In the genomic region with DNA sequence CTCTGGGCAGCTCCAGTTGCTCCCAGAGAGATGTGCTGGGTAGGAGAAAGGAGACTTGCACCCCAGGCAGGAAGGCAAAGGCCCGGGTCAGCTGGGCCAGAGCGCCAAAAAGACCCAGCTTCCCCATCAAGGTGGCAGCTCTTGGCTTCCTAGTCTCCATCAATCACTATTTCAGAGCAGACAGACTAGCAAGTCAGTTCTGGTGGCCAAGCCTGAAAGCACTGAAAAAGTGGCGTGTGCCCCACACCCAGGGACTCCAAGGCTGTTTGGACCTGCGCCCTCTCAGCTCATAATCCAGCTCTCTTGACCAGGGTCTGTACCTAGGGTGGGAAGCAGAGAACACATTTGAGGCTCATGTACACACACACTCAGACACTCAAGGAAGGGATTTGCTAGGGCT, we compare ENCODE assay signal across 1 cellular context.
TF ChIP-seq lines count a peak whose summit lies in the region.

No MANE protein-coding gene starts in this region.

TF ChIP-seq in GM23338, 12 proteins besides CTCF, POLR2A, EP300 and RAD21 (continued from another document):
- TF ChIP-seq, protein P1, sequence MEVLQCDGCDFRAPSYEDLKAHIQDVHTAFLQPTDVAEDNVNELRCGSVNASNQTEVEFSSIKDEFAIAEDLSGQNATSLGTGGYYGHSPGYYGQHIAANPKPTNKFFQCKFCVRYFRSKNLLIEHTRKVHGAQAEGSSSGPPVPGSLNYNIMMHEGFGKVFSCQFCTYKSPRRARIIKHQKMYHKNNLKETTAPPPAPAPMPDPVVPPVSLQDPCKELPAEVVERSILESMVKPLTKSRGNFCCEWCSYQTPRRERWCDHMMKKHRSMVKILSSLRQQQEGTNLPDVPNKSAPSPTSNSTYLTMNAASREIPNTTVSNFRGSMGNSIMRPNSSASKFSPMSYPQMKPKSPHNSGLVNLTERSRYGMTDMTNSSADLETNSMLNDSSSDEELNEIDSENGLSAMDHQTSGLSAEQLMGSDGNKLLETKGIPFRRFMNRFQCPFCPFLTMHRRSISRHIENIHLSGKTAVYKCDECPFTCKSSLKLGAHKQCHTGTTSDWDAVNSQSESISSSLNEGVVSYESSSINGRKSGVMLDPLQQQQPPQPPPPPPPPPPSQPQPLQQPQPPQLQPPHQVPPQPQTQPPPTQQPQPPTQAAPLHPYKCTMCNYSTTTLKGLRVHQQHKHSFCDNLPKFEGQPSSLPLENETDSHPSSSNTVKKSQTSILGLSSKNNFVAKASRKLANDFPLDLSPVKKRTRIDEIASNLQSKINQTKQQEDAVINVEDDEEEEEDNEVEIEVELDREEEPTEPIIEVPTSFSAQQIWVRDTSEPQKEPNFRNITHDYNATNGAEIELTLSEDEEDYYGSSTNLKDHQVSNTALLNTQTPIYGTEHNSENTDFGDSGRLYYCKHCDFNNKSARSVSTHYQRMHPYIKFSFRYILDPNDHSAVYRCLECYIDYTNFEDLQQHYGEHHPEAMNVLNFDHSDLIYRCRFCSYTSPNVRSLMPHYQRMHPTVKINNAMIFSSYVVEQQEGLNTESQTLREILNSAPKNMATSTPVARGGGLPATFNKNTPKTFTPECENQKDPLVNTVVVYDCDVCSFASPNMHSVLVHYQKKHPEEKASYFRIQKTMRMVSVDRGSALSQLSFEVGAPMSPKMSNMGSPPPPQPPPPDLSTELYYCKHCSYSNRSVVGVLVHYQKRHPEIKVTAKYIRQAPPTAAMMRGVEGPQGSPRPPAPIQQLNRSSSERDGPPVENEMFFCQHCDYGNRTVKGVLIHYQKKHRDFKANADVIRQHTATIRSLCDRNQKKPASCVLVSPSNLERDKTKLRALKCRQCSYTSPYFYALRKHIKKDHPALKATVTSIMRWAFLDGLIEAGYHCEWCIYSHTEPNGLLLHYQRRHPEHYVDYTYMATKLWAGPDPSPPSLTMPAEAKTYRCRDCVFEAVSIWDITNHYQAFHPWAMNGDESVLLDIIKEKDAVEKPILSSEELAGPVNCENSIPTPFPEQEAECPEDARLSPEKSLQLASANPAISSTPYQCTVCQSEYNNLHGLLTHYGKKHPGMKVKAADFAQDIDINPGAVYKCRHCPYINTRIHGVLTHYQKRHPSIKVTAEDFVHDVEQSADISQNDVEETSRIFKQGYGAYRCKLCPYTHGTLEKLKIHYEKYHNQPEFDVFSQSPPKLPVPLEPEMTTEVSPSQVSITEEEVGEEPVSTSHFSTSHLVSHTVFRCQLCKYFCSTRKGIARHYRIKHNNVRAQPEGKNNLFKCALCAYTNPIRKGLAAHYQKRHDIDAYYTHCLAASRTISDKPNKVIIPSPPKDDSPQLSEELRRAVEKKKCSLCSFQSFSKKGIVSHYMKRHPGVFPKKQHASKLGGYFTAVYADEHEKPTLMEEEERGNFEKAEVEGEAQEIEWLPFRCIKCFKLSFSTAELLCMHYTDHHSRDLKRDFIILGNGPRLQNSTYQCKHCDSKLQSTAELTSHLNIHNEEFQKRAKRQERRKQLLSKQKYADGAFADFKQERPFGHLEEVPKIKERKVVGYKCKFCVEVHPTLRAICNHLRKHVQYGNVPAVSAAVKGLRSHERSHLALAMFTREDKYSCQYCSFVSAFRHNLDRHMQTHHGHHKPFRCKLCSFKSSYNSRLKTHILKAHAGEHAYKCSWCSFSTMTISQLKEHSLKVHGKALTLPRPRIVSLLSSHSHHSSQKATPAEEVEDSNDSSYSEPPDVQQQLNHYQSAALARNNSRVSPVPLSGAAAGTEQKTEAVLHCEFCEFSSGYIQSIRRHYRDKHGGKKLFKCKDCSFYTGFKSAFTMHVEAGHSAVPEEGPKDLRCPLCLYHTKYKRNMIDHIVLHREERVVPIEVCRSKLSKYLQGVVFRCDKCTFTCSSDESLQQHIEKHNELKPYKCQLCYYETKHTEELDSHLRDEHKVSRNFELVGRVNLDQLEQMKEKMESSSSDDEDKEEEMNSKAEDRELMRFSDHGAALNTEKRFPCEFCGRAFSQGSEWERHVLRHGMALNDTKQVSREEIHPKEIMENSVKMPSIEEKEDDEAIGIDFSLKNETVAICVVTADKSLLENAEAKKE (CRISPR knock-in tag; IDR thresholded peaks at IDR 0.05): no peak
- TF ChIP-seq POLR2AphosphoS5 (IDR thresholded peaks at IDR 0.05; ENCODE audit: low read depth): no peak
